In the genomic region with DNA sequence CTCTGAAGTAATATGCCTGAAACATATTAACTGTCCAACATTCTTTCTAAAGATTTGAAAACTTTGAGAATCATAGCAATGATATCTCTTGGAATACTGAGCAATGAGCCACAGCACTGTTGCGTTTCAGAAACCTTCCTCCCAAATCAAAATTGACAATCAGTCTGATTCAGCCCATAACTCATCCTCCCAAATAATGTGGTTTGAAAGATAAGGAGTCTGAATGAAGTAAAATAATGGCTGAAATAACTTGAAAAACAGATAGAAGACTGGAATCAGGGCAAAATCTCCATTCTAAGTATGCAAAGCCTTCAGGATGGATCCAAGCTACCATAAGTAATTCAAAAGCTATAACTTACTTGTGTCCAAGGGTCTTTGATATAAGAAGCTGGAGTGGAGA, we compare ENCODE assay signal across 15 cellular contexts.
A peak's percentile ranks its signal among the peaks of the same experiment; 100 is the strongest.
DNase-seq lines count a peak whose midpoint lies in the region; ATAC-seq, FAIRE-seq and TF ChIP-seq lines count a peak whose summit lies in the region.
"Had no signal": no experiment of that assay in that cellular context is flagged by ENCODE, and none has a peak within 500 bp of the region (broad histone marks: within the 10 kb centered on the region; RNA-seq: fewer than 3 reads in every experiment).

No MANE protein-coding gene starts in this region.

- H3K36me3 Mint-ChIP-seq in astrocyte (ENCODE audit: low read depth, unreplicated experiment), result no peaks in the 10 kb centered on the region
- H3K36me3 Mint-ChIP-seq: IgD-negative memory B cell had no signal

- TF ChIP-seq CTCF in SK-N-SH (IDR thresholded peaks at IDR 0.05), result no peak
- no peak for TF ChIP-seq CTCF in astrocyte (IDR thresholded peaks at IDR 0.05; ENCODE audit: insufficient read depth, low read depth, low read length)
- no peak for TF ChIP-seq CTCF in fibroblast of the aortic adventitia (IDR thresholded peaks at IDR 0.05; ENCODE audit: insufficient read depth, low read length)

- CTCF ChIA-PET in SK-N-SH (lab: Yijun Ruan, JAX), result no interaction called here

- ATAC-seq in HG03280 (IDR thresholded peaks at IDR 0.05; ENCODE audit: unreplicated experiment), result no peak
- ATAC-seq: GM12878, GM23338 had no signal

- H3K4me1 ChIP-seq in SK-N-SH (ENCODE audit: control insufficient read depth in 1 of 2, insufficient read depth in 2 of 2, low read depth in 1 of 2, low read length in 1 of 2) (no peaks in the 10 kb centered on the region), astrocyte (ENCODE audit: insufficient read depth, low read length) (no peaks in the 10 kb centered on the region)
- H3K4me1 ChIP-seq: BLaER1 had no signal

- no peak overlapping the region for H3K27ac Mint-ChIP-seq in astrocyte (ENCODE audit: unreplicated experiment)
- H3K27ac Mint-ChIP-seq: GM23338, H9, IgD-negative memory B cell had no signal

- H3K27me3 Mint-ChIP-seq in astrocyte (ENCODE audit: low read depth, unreplicated experiment), result no peaks in the 10 kb centered on the region

- no peak for TF ChIP-seq RAD21 in SK-N-SH (IDR thresholded peaks at IDR 0.05; ENCODE audit: low read length)

- no peaks in the 10 kb centered on the region for H3K9me3 ChIP-seq in SK-N-SH
- no peaks in the 10 kb centered on the region for H3K9me3 ChIP-seq in astrocyte (ENCODE audit: insufficient read depth, low read depth, low read length)
- H3K9me3 ChIP-seq: BLaER1 had no signal

- FAIRE-seq in astrocyte (lab: Jason Lieb, UNC), result peak; percentile 87
- FAIRE-seq: GM12878 had no signal

- H3K27me3 ChIP-seq in SK-N-SH (ENCODE audit: insufficient read depth) (0 out of 2 replicates have a peak, but pooled peaks cover 6% of the 10 kb centered on the region), astrocyte (ENCODE audit: insufficient read depth, low read length) (no peaks in the 10 kb centered on the region)

- H3K9me3 Mint-ChIP-seq in astrocyte (ENCODE audit: unreplicated experiment), result no peaks in the 10 kb centered on the region
- H3K9me3 Mint-ChIP-seq: GM23338, H9 had no signal

- H3K4me3 ChIP-seq in SK-N-SH (ENCODE audit: low read depth in 2 of 2, low read length in 1 of 2), result no peak overlapping the region
- H3K4me3 ChIP-seq in astrocyte (ENCODE audit: insufficient read depth, low read depth, low read length), result no peak overlapping the region
- H3K4me3 ChIP-seq in fibroblast of the aortic adventitia (ENCODE audit: low read depth, low read length), result no peak overlapping the region
- H3K4me3 ChIP-seq: BLaER1, GM12878, GM23338 had no signal

- H3K79me2 ChIP-seq in SK-N-SH (ENCODE audit: insufficient read depth) (no peaks in the 10 kb centered on the region), astrocyte (ENCODE audit: insufficient read depth, low read length) (no peaks in the 10 kb centered on the region)

- H3F3A ChIP-seq in SK-N-SH (replicated peaks; ENCODE audit: insufficient read depth), result peaks cover 10% of the 10 kb centered on the region

- H3K4me2 ChIP-seq in SK-N-SH (no peak overlapping the region), astrocyte (ENCODE audit: low read length) (no peak overlapping the region)
- H3K4me2 ChIP-seq: BLaER1, GM23338 had no signal

- no peak overlapping the region for H3K4me3 Mint-ChIP-seq in astrocyte (ENCODE audit: unreplicated experiment)
- H3K4me3 Mint-ChIP-seq: GM23338, H9, IgD-negative memory B cell had no signal

- peaks cover 4% of the 10 kb centered on the region for H3K4me1 Mint-ChIP-seq in astrocyte (ENCODE audit: low read depth, unreplicated experiment)
- H3K4me1 Mint-ChIP-seq: IgD-negative memory B cell had no signal

- H3K27ac ChIP-seq in SK-N-SH (ENCODE audit: low read depth in 2 of 2, low read length in 1 of 2) (peak overlapping the region; percentile 24 to 31; a peak in 3 of 4 replicates), astrocyte (ENCODE audit: low read depth, low read length) (no peak overlapping the region)
- H3K27ac ChIP-seq: BLaER1 had no signal

- no peaks in the 10 kb centered on the region for H4K20me1 ChIP-seq in SK-N-SH (ENCODE audit: insufficient read depth)
- no peaks in the 10 kb centered on the region for H4K20me1 ChIP-seq in astrocyte (ENCODE audit: insufficient read depth, low read length)
- H4K20me1 ChIP-seq: BLaER1 had no signal

- WGBS in SK-N-SH (ENCODE audit: low lambda C conversion rate), result 15% methylated on average over 1 of the region's 1 CpG

- H3K36me3 ChIP-seq in SK-N-SH (replicated peaks in 1 of 2; ENCODE audit: control insufficient read depth in 1 of 2, insufficient read depth in 2 of 2, low read length in 1 of 2) (no peaks in the 10 kb centered on the region), astrocyte (ENCODE audit: insufficient read depth, low read length) (no peaks in the 10 kb centered on the region)
- H3K36me3 ChIP-seq: BLaER1 had no signal

- H2AFZ ChIP-seq in SK-N-SH (ENCODE audit: low read depth) (no peak overlapping the region), astrocyte (ENCODE audit: low read depth, low read length) (no peak overlapping the region)
- H2AFZ ChIP-seq: GM23338 had no signal

- no peak for DNase-seq in SK-N-SH
- DNase-seq in astrocyte (ENCODE audit: low read depth), result peak; percentile 43
- DNase-seq in fibroblast of the aortic adventitia (ENCODE audit: low read depth), result peak; percentile 90
- DNase-seq in AG08395 (ENCODE audit: low spot score), result no peak
- no peak for DNase-seq in NCI-H2227 treated with DMSO at 0.1 percent for 48 hours (lab: John Stamatoyannopoulos, UW)
- no peak for DNase-seq in GF-D8 (lab: John Stamatoyannopoulos, UW)
- DNase-seq: AML-193, Calu3, DMS 273 treated with DMSO at 0.1 percent for 48 hours, H9 had no signal

- H3K9ac ChIP-seq in SK-N-SH, result no peak overlapping the region
- H3K9ac ChIP-seq in astrocyte (ENCODE audit: low read length), result no peak overlapping the region
- H3K9ac ChIP-seq: BLaER1 had no signal

- no peaks in the 10 kb centered on the region for H3K9me2 ChIP-seq in SK-N-SH

- POLR2A ChIA-PET in SK-N-SH (lab: Yijun Ruan, JAX), result no interaction called here

- TF ChIP-seq EP300 in SK-N-SH (IDR thresholded peaks at IDR 0.05; ENCODE audit: borderline replicate concordance in 1 of 2, low read depth in 1 of 2, low read length in 1 of 2), result peak; percentile 42 to 95; a peak in 3 of 4 replicates

TF ChIP-seq in SK-N-SH, 30 proteins besides CTCF, POLR2A, EP300 and RAD21 (continues in another document):
- TF ChIP-seq, protein P1, sequence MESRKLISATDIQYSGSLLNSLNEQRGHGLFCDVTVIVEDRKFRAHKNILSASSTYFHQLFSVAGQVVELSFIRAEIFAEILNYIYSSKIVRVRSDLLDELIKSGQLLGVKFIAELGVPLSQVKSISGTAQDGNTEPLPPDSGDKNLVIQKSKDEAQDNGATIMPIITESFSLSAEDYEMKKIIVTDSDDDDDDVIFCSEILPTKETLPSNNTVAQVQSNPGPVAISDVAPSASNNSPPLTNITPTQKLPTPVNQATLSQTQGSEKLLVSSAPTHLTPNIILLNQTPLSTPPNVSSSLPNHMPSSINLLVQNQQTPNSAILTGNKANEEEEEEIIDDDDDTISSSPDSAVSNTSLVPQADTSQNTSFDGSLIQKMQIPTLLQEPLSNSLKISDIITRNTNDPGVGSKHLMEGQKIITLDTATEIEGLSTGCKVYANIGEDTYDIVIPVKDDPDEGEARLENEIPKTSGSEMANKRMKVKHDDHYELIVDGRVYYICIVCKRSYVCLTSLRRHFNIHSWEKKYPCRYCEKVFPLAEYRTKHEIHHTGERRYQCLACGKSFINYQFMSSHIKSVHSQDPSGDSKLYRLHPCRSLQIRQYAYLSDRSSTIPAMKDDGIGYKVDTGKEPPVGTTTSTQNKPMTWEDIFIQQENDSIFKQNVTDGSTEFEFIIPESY (IDR thresholded peaks at IDR 0.05; ENCODE audit: borderline replicate concordance, low read depth), result 0 out of 2 replicates have a peak, but pooled peaks have one; percentile 47
- TF ChIP-seq TEAD4 (IDR thresholded peaks at IDR 0.05; ENCODE audit: borderline replicate concordance, insufficient read depth), result peak; percentile 78; the same call in 1 of the 2 replicates
- peak; percentile 98 for TF ChIP-seq TCF12 (IDR thresholded peaks at IDR 0.05)
- TF ChIP-seq, protein P2, sequence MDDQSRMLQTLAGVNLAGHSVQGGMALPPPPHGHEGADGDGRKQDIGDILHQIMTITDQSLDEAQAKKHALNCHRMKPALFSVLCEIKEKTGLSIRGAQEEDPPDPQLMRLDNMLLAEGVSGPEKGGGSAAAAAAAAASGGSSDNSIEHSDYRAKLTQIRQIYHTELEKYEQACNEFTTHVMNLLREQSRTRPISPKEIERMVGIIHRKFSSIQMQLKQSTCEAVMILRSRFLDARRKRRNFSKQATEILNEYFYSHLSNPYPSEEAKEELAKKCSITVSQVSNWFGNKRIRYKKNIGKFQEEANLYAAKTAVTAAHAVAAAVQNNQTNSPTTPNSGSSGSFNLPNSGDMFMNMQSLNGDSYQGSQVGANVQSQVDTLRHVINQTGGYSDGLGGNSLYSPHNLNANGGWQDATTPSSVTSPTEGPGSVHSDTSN (IDR thresholded peaks at IDR 0.05), result peak; percentile 97
- peak; percentile 69 for TF ChIP-seq FOSL2 (IDR thresholded peaks at IDR 0.05; ENCODE audit: borderline replicate concordance, low read depth)
- TF ChIP-seq NFIC (IDR thresholded peaks at IDR 0.05; ENCODE audit: borderline replicate concordance), result peak; percentile 80; the same call in 1 of the 2 replicates
- TF ChIP-seq JUND (IDR thresholded peaks at IDR 0.05), result peak; percentile 95
- TF ChIP-seq, protein P3, sequence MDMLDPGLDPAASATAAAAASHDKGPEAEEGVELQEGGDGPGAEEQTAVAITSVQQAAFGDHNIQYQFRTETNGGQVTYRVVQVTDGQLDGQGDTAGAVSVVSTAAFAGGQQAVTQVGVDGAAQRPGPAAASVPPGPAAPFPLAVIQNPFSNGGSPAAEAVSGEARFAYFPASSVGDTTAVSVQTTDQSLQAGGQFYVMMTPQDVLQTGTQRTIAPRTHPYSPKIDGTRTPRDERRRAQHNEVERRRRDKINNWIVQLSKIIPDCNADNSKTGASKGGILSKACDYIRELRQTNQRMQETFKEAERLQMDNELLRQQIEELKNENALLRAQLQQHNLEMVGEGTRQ (IDR thresholded peaks at IDR 0.05; ENCODE audit: borderline replicate concordance, low read depth, low read length), result no peak
- TF ChIP-seq, protein P4, sequence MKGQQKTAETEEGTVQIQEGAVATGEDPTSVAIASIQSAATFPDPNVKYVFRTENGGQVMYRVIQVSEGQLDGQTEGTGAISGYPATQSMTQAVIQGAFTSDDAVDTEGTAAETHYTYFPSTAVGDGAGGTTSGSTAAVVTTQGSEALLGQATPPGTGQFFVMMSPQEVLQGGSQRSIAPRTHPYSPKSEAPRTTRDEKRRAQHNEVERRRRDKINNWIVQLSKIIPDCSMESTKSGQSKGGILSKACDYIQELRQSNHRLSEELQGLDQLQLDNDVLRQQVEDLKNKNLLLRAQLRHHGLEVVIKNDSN (IDR thresholded peaks at IDR 0.05; ENCODE audit: borderline replicate concordance, low read depth), result peak; percentile 22; the same call in 1 of the 2 replicates
- no peak for TF ChIP-seq RFX5 (IDR thresholded peaks at IDR 0.05; ENCODE audit: low read length)
- no peak for TF ChIP-seq SMC3 (IDR thresholded peaks at IDR 0.05; ENCODE audit: low read depth, low read length)
- TF ChIP-seq RXRA (IDR thresholded peaks at IDR 0.05; ENCODE audit: borderline replicate concordance, low read depth), result peak; percentile 66; the same call in 1 of the 2 replicates
- TF ChIP-seq POLR2AphosphoS5 (IDR thresholded peaks at IDR 0.05; ENCODE audit: low read depth, low read length), result peak; percentile 75; the same call in 1 of the 2 replicates

Comparison
In these comparisons a context has a peak if more than half of its experiments do, and no peak if none do; other contexts are left out.
1. DNase-seq: peak in astrocyte (single experiment) and fibroblast of the aortic adventitia (single experiment); none in SK-N-SH (single experiment), AG08395 (single experiment), NCI-H2227 treated with DMSO at 0.1 percent for 48 hours (single experiment) and GF-D8 (single experiment).